18 cellular contexts compared by ENCODE assay signal in the genomic region with DNA sequence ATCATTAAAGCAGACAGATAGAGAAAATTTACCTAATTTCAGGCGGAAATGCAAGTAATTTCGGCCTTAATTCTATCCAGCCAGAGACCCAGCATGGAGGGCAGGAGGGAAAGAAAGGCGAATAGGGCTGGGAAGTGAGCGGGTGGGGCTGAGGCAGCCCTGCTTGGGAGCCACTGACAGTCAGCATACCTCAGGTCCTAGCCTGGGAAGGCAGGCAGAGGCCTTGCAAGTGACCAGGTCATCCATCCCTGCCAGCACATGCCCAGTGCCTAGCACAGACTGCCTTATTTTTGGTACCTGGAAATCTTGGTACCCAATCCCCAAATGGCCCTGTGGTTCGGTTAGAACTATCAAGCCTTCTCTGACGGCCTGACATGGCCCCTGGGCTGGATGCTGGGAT. TPM values are rescaled to one million over a fixed set of nuclear protein-coding genes. Genes with fewer than 3 reads are reported as not detected.
DNase-seq lines count a peak whose midpoint lies in the region; ATAC-seq and TF ChIP-seq lines count a peak whose summit lies in the region.
"Had no signal": no experiment of that assay in that cellular context is flagged by ENCODE, and none has a peak within 500 bp of the region (broad histone marks: within the 10 kb centered on the region; RNA-seq: fewer than 3 reads in every experiment).

No MANE protein-coding gene starts in this region.

- peak overlapping the region in 2 of 5 experiments; percentile 64 to 73 for H3K27ac Mint-ChIP-seq in brain
- peak overlapping the region in 2 of 6 donors; percentile 60 to 88 for H3K27ac Mint-ChIP-seq in naive B cell
- no peak overlapping the region for H3K27ac Mint-ChIP-seq in activated CD4-positive, alpha-beta memory T cell treated with anti-CD3 and anti-CD28 coated beads, Interleukin-2, amount 10 ng/mL, durations not matched to agents 7 days and 5 days

- ATAC-seq in right cardiac atrium (no peak), naive B cell (ENCODE audit: low read depth in 2 of 2) (no peak), HG03432 (IDR thresholded peaks at IDR 0.05; ENCODE audit: unreplicated experiment) (no peak)
- ATAC-seq: GM12878 had no signal

- peaks cover 98% of the 10 kb centered on the region for H3K27me3 ChIP-seq in left ventricle myocardium inferior (ENCODE audit: low read depth)
- H3K27me3 ChIP-seq in right cardiac atrium (ENCODE audit: control insufficient read depth, insufficient read depth), result no peaks in the 10 kb centered on the region
- H3K27me3 ChIP-seq in spleen (replicated peaks in 1 of 7), result peaks cover 0 to 100% (median 92%) of the 10 kb centered on the region in 7 donors

- H3K27ac ChIP-seq in left ventricle myocardium inferior (replicated peaks) (peak overlapping the region; percentile 23), right cardiac atrium (ENCODE audit: low read length) (no peak overlapping the region), spleen (no peak overlapping the region)
- H3K27ac ChIP-seq: GM23248 had no signal

- intact Hi-C loops in left ventricle myocardium inferior (cut with micrococcal nuclease) (no loop called here), right cardiac atrium (cut with DNase I) (loop anchor here in 1 of 4 donors (10.0 kb wide), 1 partner anchor 446 kb away; no protein-coding TSS in a partner anchor), spleen (cut with DNase I; ENCODE audit: low total_unique reads) (no loop called here)

- H3K36me3 Mint-ChIP-seq in brain (no peaks in the 10 kb centered on the region), naive B cell (no peaks in the 10 kb centered on the region)
- no peaks in the 10 kb centered on the region for H3K36me3 Mint-ChIP-seq in activated CD4-positive, alpha-beta memory T cell treated with anti-CD3 and anti-CD28 coated beads, Interleukin-2, amount 10 ng/mL, durations not matched to agents 7 days and 5 days (ENCODE audit: low read depth)

- H3K36me3 ChIP-seq in left ventricle myocardium inferior (no peaks in the 10 kb centered on the region), spleen (peaks cover 0 to 7% (median 0%) of the 10 kb centered on the region in 6 donors)
- H3K36me3 ChIP-seq: stomach, uterus had no signal

- H3K4me1 Mint-ChIP-seq in brain, result peaks cover 29% of the 10 kb centered on the region
- H3K4me1 Mint-ChIP-seq in naive B cell, result peaks cover 35 to 68% (median 43%) of the 10 kb centered on the region in 3 donors
- H3K4me1 Mint-ChIP-seq in activated CD4-positive, alpha-beta memory T cell treated with anti-CD3 and anti-CD28 coated beads, Interleukin-2, amount 10 ng/mL, durations not matched to agents 7 days and 5 days, result peaks cover 13% of the 10 kb centered on the region

- H3K9me3 Mint-ChIP-seq in brain (peaks cover 0 to 4% (median 0%) of the 10 kb centered on the region in 5 experiments), naive B cell (no peaks in the 10 kb centered on the region)
- H3K9me3 Mint-ChIP-seq in activated CD4-positive, alpha-beta memory T cell treated with anti-CD3 and anti-CD28 coated beads, Interleukin-2, amount 10 ng/mL, durations not matched to agents 7 days and 5 days, result no peaks in the 10 kb centered on the region
- H3K9me3 Mint-ChIP-seq: central memory CD8-positive, alpha-beta T cell had no signal

- no peak for DNase-seq in left ventricle myocardium inferior
- no peak for DNase-seq in right cardiac atrium
- no peak for DNase-seq in naive B cell
- DNase-seq in activated CD4-positive, alpha-beta memory T cell treated with anti-CD3 and anti-CD28 coated beads, Interleukin-2, amount 10 ng/mL, durations not matched to agents 7 days and 5 days, result no peak
- no peak for DNase-seq in OCI-M2 (lab: John Stamatoyannopoulos, UW; ENCODE audit: unreplicated experiment)
- DNase-seq in spleen, result no peak
- DNase-seq: ACHN; activated CD4-positive, alpha-beta T cell treated with anti-CD3 and anti-CD28 coated beads, Interleukin-2, amount 50 U/mL, for 1 hour; GM23248; NCI-H1694; NCI-H345; SHP77 treated with DMSO at 0.1 percent for 48 hours; stomach; uterus had no signal

- peak overlapping the region in 4 of 5 experiments; percentile 77 to 84 (median 80) for H3K4me3 Mint-ChIP-seq in brain
- H3K4me3 Mint-ChIP-seq in naive B cell, result peak overlapping the region in 7 of 8 donors; percentile 71 to 88 (median 78)
- H3K4me3 Mint-ChIP-seq in activated CD4-positive, alpha-beta memory T cell treated with anti-CD3 and anti-CD28 coated beads, Interleukin-2, amount 10 ng/mL, durations not matched to agents 7 days and 5 days, result no peak overlapping the region

- peaks cover 64% of the 10 kb centered on the region for H3K4me1 ChIP-seq in left ventricle myocardium inferior
- H3K4me1 ChIP-seq in right cardiac atrium (ENCODE audit: control insufficient read depth, insufficient read depth, low read length), result peaks cover 4% of the 10 kb centered on the region
- H3K4me1 ChIP-seq in spleen, result peaks cover 15 to 78% (median 58%) of the 10 kb centered on the region in 6 donors

- TF ChIP-seq POLR2A in spleen (IDR thresholded peaks at IDR 0.05), result no peak

- CTCF ChIA-PET in activated CD4-positive, alpha-beta memory T cell treated with anti-CD3 and anti-CD28 coated beads, Interleukin-2, amount 10 ng/mL, durations not matched to agents 7 days and 5 days (lab: Charles Lee), result no interaction called here

- H3K27me3 Mint-ChIP-seq in brain (peaks cover 95% of the 10 kb centered on the region), naive B cell (peaks cover 54 to 82% (median 57%) of the 10 kb centered on the region in 3 donors)
- H3K27me3 Mint-ChIP-seq in activated CD4-positive, alpha-beta memory T cell treated with anti-CD3 and anti-CD28 coated beads, Interleukin-2, amount 10 ng/mL, durations not matched to agents 7 days and 5 days, result peaks cover 72% of the 10 kb centered on the region

- H3K4me3 ChIP-seq in left ventricle myocardium inferior (peak overlapping the region; percentile 67), right cardiac atrium (ENCODE audit: low read length) (no peak overlapping the region), spleen (peak overlapping the region in 1 of 8 donors; percentile 74)
- H3K4me3 ChIP-seq: GM12878, GM23248 had no signal

- WGBS in right cardiac atrium, result 91% methylated on average over 6 of the region's 6 CpGs
- 88 to 95% (median 94%) methylated on average over 6 of the region's 6 CpGs for WGBS in spleen, 5 donors

- H3K9me3 ChIP-seq in left ventricle myocardium inferior (replicated peaks) (no peaks in the 10 kb centered on the region), right cardiac atrium (ENCODE audit: control insufficient read depth, low read length) (no peaks in the 10 kb centered on the region), spleen (no peaks in the 10 kb centered on the region)
- H3K9me3 ChIP-seq: uterus had no signal

- POLR2A ChIA-PET in activated CD4-positive, alpha-beta memory T cell treated with anti-CD3 and anti-CD28 coated beads, Interleukin-2, amount 10 ng/mL, durations not matched to agents 7 days and 5 days (lab: Charles Lee), result no interaction called here

- TF ChIP-seq CTCF in left ventricle myocardium inferior (IDR thresholded peaks at IDR 0.05; ENCODE audit: borderline replicate concordance) (no peak), brain (conservative IDR thresholded peaks at IDR 0.05) (no peak), spleen (IDR thresholded peaks at IDR 0.05 in 8 of 11, conservative IDR thresholded peaks at IDR 0.05 in 3 of 11) (no peak)

RNA-seq across cellular contexts. Expression of a gene that starts 1.5 kb away (rescaled TPM):
- total RNA-seq in left ventricle myocardium inferior, result 0.58 TPM
- under 1 TPM; 0.26 to 0.79 (median 0.60) TPM for total RNA-seq in right cardiac atrium
- polyA plus RNA-seq in right cardiac atrium, result 0.25 TPM
- 0.10 TPM for polyA plus RNA-seq in brain (ENCODE audit: insufficient read depth, low read depth, low replicate concordance)
- polyA plus RNA-seq in naive B cell (ENCODE audit: low read depth in 6 of 6), result under 1 TPM in 5 of 6 donors, not detected in 1; 0.17 to 0.77 (median 0.34) TPM
- total RNA-seq in activated CD4-positive, alpha-beta memory T cell treated with anti-CD3 and anti-CD28 coated beads, Interleukin-2, amount 10 ng/mL, durations not matched to agents 7 days and 5 days, result not detected
- total RNA-seq in spleen, result 1 to 10 TPM in 6 of 7 donors, under 1 TPM in 1; 0.83 to 3.8 (median 2.0) TPM
- 1 to 10 TPM in 1 of 3 donors, under 1 TPM in 2; 0.87 to 1.8 (median 0.89) TPM for polyA plus RNA-seq in spleen
- total RNA-seq: GM23248 had no signal

RNA-seq across cellular contexts. Expression of a gene that starts 17.6 kb away (rescaled TPM):
- total RNA-seq in left ventricle myocardium inferior, result 16.6 TPM
- total RNA-seq in right cardiac atrium, result 10 to 100 TPM; 21.8 to 26.4 (median 25.3) TPM
- 29.8 TPM for polyA plus RNA-seq in right cardiac atrium
- polyA plus RNA-seq in brain (ENCODE audit: insufficient read depth, low read depth, low replicate concordance), result 46.7 TPM
- 10 to 100 TPM; 10.8 to 23.3 (median 16.0) TPM for polyA plus RNA-seq in naive B cell (ENCODE audit: low read depth in 6 of 6)
- total RNA-seq in activated CD4-positive, alpha-beta memory T cell treated with anti-CD3 and anti-CD28 coated beads, Interleukin-2, amount 10 ng/mL, durations not matched to agents 7 days and 5 days, result 10 to 100 TPM; 17.2 to 19.4 TPM
- total RNA-seq in spleen, result 10 to 100 TPM; 21.1 to 38.0 (median 31.3) TPM
- 10 to 100 TPM in 2 of 3 donors, 1 to 10 TPM in 1; 8.8 to 23.5 (median 13.8) TPM for polyA plus RNA-seq in spleen
